ENCODE assay signal across 22 cellular contexts in genomic region chr16:51193879-51194278, GRCh38. TPM values are rescaled to one million over a fixed set of nuclear protein-coding genes. Genes with fewer than 3 reads are reported as not detected.
DNase-seq lines count a peak whose midpoint lies in the region; ATAC-seq, FAIRE-seq and TF ChIP-seq lines count a peak whose summit lies in the region.
"Had no signal": no experiment of that assay in that cellular context is flagged by ENCODE, and none has a peak within 500 bp of the region (broad histone marks: within the 10 kb centered on the region; RNA-seq: fewer than 3 reads in every experiment).

No MANE protein-coding gene starts in this region.

- no peaks in the 10 kb centered on the region for H3K9me3 Mint-ChIP-seq in endodermal cell

- H3K4me1 Mint-ChIP-seq in endodermal cell = peaks cover 7% of the 10 kb centered on the region
- H3K4me1 Mint-ChIP-seq: CD4-positive, alpha-beta memory T cell had no signal

- TF ChIP-seq RAD21 in liver (IDR thresholded peaks at IDR 0.05) = peak; percentile 60 to 64
- no peak for TF ChIP-seq RAD21 in HepG2 (CRISPR knock-in tag; IDR thresholded peaks at IDR 0.05)

- no peak overlapping the region for H2AFZ ChIP-seq in HepG2 (ENCODE audit: low read length)

- no peaks in the 10 kb centered on the region for H3K79me2 ChIP-seq in HepG2 (ENCODE audit: insufficient read depth, low read length)

- no peak overlapping the region for H3K27ac ChIP-seq in liver (ENCODE audit: low read depth in 1 of 2, low read length in 2 of 2)
- no peak overlapping the region for H3K27ac ChIP-seq in HepG2 (ENCODE audit: extremely low read length, insufficient read depth, low read length)
- no peak overlapping the region for H3K27ac ChIP-seq in endodermal cell (ENCODE audit: low read depth, low read length)
- H3K27ac ChIP-seq: A549 had no signal

- no peaks in the 10 kb centered on the region for H3K27me3 Mint-ChIP-seq in endodermal cell (ENCODE audit: insufficient read depth)

- TF ChIP-seq EP300 in HepG2 (IDR thresholded peaks at IDR 0.05; ENCODE audit: low read depth in 2 of 2, low read length in 2 of 2) (no peak), HepG2 (CRISPR knock-in tag; IDR thresholded peaks at IDR 0.05; ENCODE audit: borderline replicate concordance) (no peak)

- no peak overlapping the region for H3K4me3 Mint-ChIP-seq in endodermal cell
- H3K4me3 Mint-ChIP-seq: CD4-positive, alpha-beta memory T cell had no signal

- 81% methylated on average over 3 of the region's 3 CpGs for WGBS in liver
- WGBS in HepG2 (ENCODE audit: low lambda C conversion rate) = 33% methylated on average over 3 of the region's 3 CpGs
- 92 to 93% methylated on average over 3 of the region's 3 CpGs for WGBS in endodermal cell (ENCODE audit: insufficient coverage in 1 of 2, insufficient read length in 1 of 2), 2 experiments

- DNase-seq in HepG2 (ENCODE audit: low spot score) (no peak), endodermal cell (peak; percentile 13), fibroblast of the aortic adventitia (ENCODE audit: low read depth) (peak; percentile 8), T-helper 9 cell (no peak)
- DNase-seq in activated CD4-positive, alpha-beta T cell treated with anti-CD3 and anti-CD28 coated beads for 4 hours = no peak
- DNase-seq: 8988T; C1 segment of cervical spinal cord; Calu3; CD4-positive, alpha-beta memory T cell; COR-L47; DMS53; DMS79 treated with DMSO at 0.1 percent for 48 hours; GF-D8; H7 had no signal

- no peak overlapping the region for H3K4me2 ChIP-seq in HepG2 (ENCODE audit: low read depth, low read length)
- H3K4me2 ChIP-seq: A549 had no signal

- intact Hi-C loops in HepG2 (cut with micrococcal nuclease; ENCODE audit: unreplicated experiment) = no loop called here

- H3K4me1 ChIP-seq in liver (ENCODE audit: control insufficient read depth in 4 of 4, insufficient read depth in 4 of 4, low read length in 3 of 4) (no peaks in the 10 kb centered on the region), HepG2 (ENCODE audit: insufficient read depth, low read length) (no peaks in the 10 kb centered on the region), endodermal cell (ENCODE audit: control insufficient read depth, insufficient read depth, low read length) (no peaks in the 10 kb centered on the region)
- H3K4me1 ChIP-seq: A549 had no signal

- ATAC-seq in HepG2 = no peak
- no peak for ATAC-seq in SK-N-SH treated with all-trans-retinoic acid at 6 μM for 48 hours
- ATAC-seq: A549, HCT116 had no signal

- CTCF ChIA-PET in HepG2 (lab: Yijun Ruan, JAX; ENCODE audit: low intra/inter-chr PET ratio, low total read pairs) = no interaction called here

- H4K20me1 ChIP-seq in HepG2 (ENCODE audit: insufficient read depth, low read length) = no peaks in the 10 kb centered on the region

- H3K9me3 ChIP-seq in liver (ENCODE audit: control insufficient read depth in 4 of 4, low read length in 3 of 4) (no peaks in the 10 kb centered on the region), HepG2 (ENCODE audit: low read length) (no peaks in the 10 kb centered on the region), endodermal cell (ENCODE audit: control insufficient read depth, low read length) (no peaks in the 10 kb centered on the region)
- H3K9me3 ChIP-seq: A549 had no signal

- TF ChIP-seq CTCF in liver (IDR thresholded peaks at IDR 0.05; ENCODE audit: low read depth, low read length, missing input control) = peak; percentile 11
- no peak for TF ChIP-seq CTCF in HepG2 (CRISPR knock-in tag; IDR thresholded peaks at IDR 0.05)
- TF ChIP-seq CTCF in endodermal cell (conservative IDR thresholded peaks at IDR 0.05) = peak; percentile 11
- no peak for TF ChIP-seq CTCF in fibroblast of the aortic adventitia (IDR thresholded peaks at IDR 0.05; ENCODE audit: insufficient read depth, low read length)

- POLR2A ChIA-PET in HepG2 (lab: Yijun Ruan, JAX) = no interaction called here

- no peak overlapping the region for H3K27ac Mint-ChIP-seq in endodermal cell
- H3K27ac Mint-ChIP-seq: CD4-positive, alpha-beta memory T cell had no signal

- no peak for TF ChIP-seq POLR2A in HepG2 (IDR thresholded peaks at IDR 0.05; ENCODE audit: insufficient read depth in 1 of 2, low read depth in 2 of 2, low read length in 2 of 2)

- H3K36me3 Mint-ChIP-seq in endodermal cell (ENCODE audit: low read depth) = no peaks in the 10 kb centered on the region
- H3K36me3 Mint-ChIP-seq: CD4-positive, alpha-beta memory T cell had no signal

- H3K27me3 ChIP-seq in liver (ENCODE audit: control insufficient read depth in 4 of 4, insufficient read depth in 4 of 4, low read length in 3 of 4) (no peaks in the 10 kb centered on the region), HepG2 (ENCODE audit: control insufficient read depth in 1 of 2, insufficient read depth in 2 of 2, low read length in 2 of 2) (no peaks in the 10 kb centered on the region; a peak in 1 of 5 replicates), endodermal cell (ENCODE audit: control insufficient read depth, insufficient read depth, low read length, poor library complexity, severe bottlenecking) (no peaks in the 10 kb centered on the region)

- in situ Hi-C loops in HepG2 (cut with HindIII; ENCODE audit: extremely low pct_ligation_motif_present, low pct_unique_long_range_greater_than_20kb) = no loop called here

- no peaks in the 10 kb centered on the region for H3K36me3 ChIP-seq in liver (ENCODE audit: control insufficient read depth in 4 of 4, insufficient read depth in 3 of 4, low read depth in 1 of 4, low read length in 3 of 4)
- no peaks in the 10 kb centered on the region for H3K36me3 ChIP-seq in HepG2 (replicated peaks in 1 of 2; ENCODE audit: control insufficient read depth in 1 of 2, insufficient read depth in 2 of 2, low read length in 2 of 2)
- H3K36me3 ChIP-seq in endodermal cell (ENCODE audit: control insufficient read depth, insufficient read depth, low read length) = no peaks in the 10 kb centered on the region

- BruUV-seq in HepG2 (replicated peaks; lab: Mats Ljungman, UMichigan) = no TSS peak

- no peak for FAIRE-seq in HepG2 (lab: Jason Lieb, UNC)
- FAIRE-seq: A549, GM12891, GM18507, H1 had no signal

- H3K4me3 ChIP-seq in liver (ENCODE audit: low read depth in 1 of 3, low read length in 3 of 3) = no peak overlapping the region
- no peak overlapping the region for H3K4me3 ChIP-seq in HepG2 (replicated peaks in 1 of 3; ENCODE audit: insufficient read depth in 1 of 3, low read depth in 2 of 3, low read length in 3 of 3)
- no peak overlapping the region for H3K4me3 ChIP-seq in endodermal cell (ENCODE audit: low read length)
- H3K4me3 ChIP-seq in fibroblast of the aortic adventitia (ENCODE audit: low read depth, low read length) = no peak overlapping the region
- H3K4me3 ChIP-seq: A549 had no signal

- no peak overlapping the region for H3K9ac ChIP-seq in liver (ENCODE audit: low read depth in 1 of 2, low read length in 2 of 2)
- no peak overlapping the region for H3K9ac ChIP-seq in HepG2 (ENCODE audit: insufficient read depth, low read depth, low read length)
- H3K9ac ChIP-seq in endodermal cell (ENCODE audit: extremely low read depth, low read length, poor library complexity, severe bottlenecking) = no peak overlapping the region

TF ChIP-seq in liver, 16 proteins besides CTCF, POLR2A, EP300 and RAD21:
- no peak for TF ChIP-seq FOXA1 (IDR thresholded peaks at IDR 0.05)

TF ChIP-seq in HepG2, 621 proteins besides CTCF, POLR2A, EP300 and RAD21:
- no peak for TF ChIP-seq THAP8 (CRISPR knock-in tag; IDR thresholded peaks at IDR 0.05; ENCODE audit: borderline replicate concordance)
- no peak for TF ChIP-seq U2AF2 (IDR thresholded peaks at IDR 0.05; ENCODE audit: low read depth, low read length)

RNA-seq across cellular contexts. Expression of gene SALL1, which starts 42.8 kb away (rescaled TPM):
- 10 to 100 TPM in 1 of 2 donors, 1 to 10 TPM in 1; 1.8 to 13.4 TPM for total RNA-seq in liver
- polyA plus RNA-seq in liver = 10 to 100 TPM; 11.7 to 11.8 TPM
- 12.3 and 18.5 TPM in 2 replicates for total RNA-seq in HepG2 (2016; rRNA removed; fragmentation: Illumina TruSeq; extraction: Trizol)
- total RNA-seq in HepG2 (2016; cell fraction: cytosol; rRNA removed; fragmentation: Illumina TruSeq; extraction: Trizol; ENCODE audit: low read depth) = 3.8 and 4.7 TPM in 2 replicates
- total RNA-seq in HepG2 (2016; cell fraction: insoluble cytoplasmic fraction; rRNA removed; fragmentation: Illumina TruSeq; extraction: Trizol) = 12.7 and 13.5 TPM in 2 replicates
- total RNA-seq in HepG2 (2016; cell fraction: membrane; rRNA removed; fragmentation: Illumina TruSeq; extraction: Trizol) = 12.7 and 14.2 TPM in 2 replicates
- total RNA-seq in HepG2 (2016; cell fraction: nucleus; rRNA removed; fragmentation: Illumina TruSeq; extraction: Trizol) = 12.5 and 15.2 TPM in 2 replicates
- 5.9 and 6.6 TPM in 2 replicates for polyA plus RNA-seq in HepG2 (2011; rRNA removed)
- 3.8 and 4.0 TPM in 2 replicates for polyA plus RNA-seq in HepG2 (2011; cell fraction: cytosol; rRNA removed)
- polyA plus RNA-seq in HepG2 (2011; cell fraction: nucleus; rRNA removed) = 7.7 TPM in 2 replicates
- polyA plus RNA-seq in HepG2 (2012) = 6.2 and 6.9 TPM in 2 replicates
- 2.3 and 3.0 TPM in 2 replicates for polyA plus RNA-seq in HepG2 (2016; cell fraction: cytosol; fragmentation: Illumina TruSeq; extraction: Trizol; ENCODE audit: low read depth)
- polyA plus RNA-seq in HepG2 (2016; cell fraction: insoluble cytoplasmic fraction; fragmentation: Illumina TruSeq; extraction: Trizol; ENCODE audit: low read depth) = 16.0 and 21.0 TPM in 2 replicates
- 8.5 and 9.6 TPM in 2 replicates for polyA plus RNA-seq in HepG2 (2016; cell fraction: membrane; fragmentation: Illumina TruSeq; extraction: Trizol; ENCODE audit: low read depth)
- polyA plus RNA-seq in HepG2 (2016; cell fraction: nucleus; fragmentation: Illumina TruSeq; extraction: Trizol; ENCODE audit: insufficient read depth, low read depth) = 30.9 and 34.8 TPM in 2 replicates
- 0.02 and 5.6 TPM in 2 replicates for polyA minus RNA-seq in HepG2 (2011; rRNA and poly(A)+ RNA removed; ENCODE audit: low replicate concordance)
- 3.4 and 4.2 TPM in 2 replicates for polyA minus RNA-seq in HepG2 (2011; cell fraction: cytosol; rRNA and poly(A)+ RNA removed)
- polyA minus RNA-seq in HepG2 (2011; cell fraction: nucleus; rRNA and poly(A)+ RNA removed) = 4.0 and 4.2 TPM in 2 replicates
- total RNA-seq in endodermal cell = 100 to 1,000 TPM; 122 to 172 TPM
- 49.8 TPM for polyA plus RNA-seq in endodermal cell (2013, experiment 1 of 2)
- polyA plus RNA-seq in endodermal cell (2013, experiment 2 of 2) = 45.5 TPM
- total RNA-seq in fibroblast of the aortic adventitia (ENCODE audit: low replicate concordance) = 0.16 and 2.6 TPM in 2 replicates
- total RNA-seq: Calu3; CD4-positive, alpha-beta memory T cell; G401 had no signal
- polyA plus RNA-seq: CD4-positive, alpha-beta memory T cell had no signal

Comparison
In these comparisons a context has a peak if more than half of its experiments do, and no peak if none do; other contexts are left out.
1. CTCF ChIP-seq: peak in liver (single experiment) and endodermal cell (single experiment); none in HepG2 (single experiment) and fibroblast of the aortic adventitia (single experiment).
2. DNase-seq: peak in endodermal cell (single experiment) and fibroblast of the aortic adventitia (single experiment); none in HepG2 (single experiment), T-helper 9 cell (single experiment) and activated CD4-positive, alpha-beta T cell treated with anti-CD3 and anti-CD28 coated beads for 4 hours (0 of 2).
3. RNA of gene SALL1, which starts 42.8 kb away (total RNA-seq): 122 to 172 TPM in endodermal cell; 1.8 to 13.4 TPM in liver, 3.8 to 18.5 TPM in HepG2 and 0.16 to 2.6 TPM in fibroblast of the aortic adventitia; every median in the first group is over 4 times any median in the second.